Comparison of ENCODE assay signal across 8 cellular contexts in genomic region chr1:35882945-35883680, GRCh38. TPM values are rescaled to one million over a fixed set of nuclear protein-coding genes. Genes with fewer than 3 reads are reported as not detected.
DNase-seq lines count a peak whose midpoint lies in the region; ATAC-seq and TF ChIP-seq lines count a peak whose summit lies in the region.

TSS of gene AGO1 (plus strand) at chr1:35883209. CDS start at chr1:35883422, 213 bp downstream.

- H3K9me3 Mint-ChIP-seq in T-cell = no peaks in the 10 kb centered on the region
- no peaks in the 10 kb centered on the region for H3K9me3 Mint-ChIP-seq in type B pancreatic cell

- H3K27ac ChIP-seq in adrenal gland (peak within 1 kb of the TSS; percentile 52 to 85 (median 74)), heart left ventricle (peak within 1 kb of the TSS in 11 of 12 donors; percentile 68 to 90 (median 82))

- H3K27me3 Mint-ChIP-seq in T-cell (peaks cover 0 to 1% of the 10 kb centered on the region in 2 donors), type B pancreatic cell (peaks cover 3% of the 10 kb centered on the region)

- H3K4me1 Mint-ChIP-seq in T-cell = peaks cover 48 to 55% (median 55%) of the 10 kb centered on the region in 3 donors
- H3K4me1 Mint-ChIP-seq in type B pancreatic cell (ENCODE audit: unreplicated experiment) = peaks cover 35% of the 10 kb centered on the region

- in situ Hi-C loops in GM13976 (cut with MboI; ENCODE audit: low sequenced_read_pairs, unreplicated experiment) = no loop called here

- WGBS in adrenal gland, 4 donors = 0 to 3% (median 1%) methylated on average over 1 to 59 of the region's 59 CpGs
- WGBS in heart left ventricle, 4 donors = 1 to 5% (median 1%) methylated on average over 16 to 59 of the region's 59 CpGs

- DNase-seq in GM13976 (ENCODE audit: low spot score) (peak; percentile 100), NCI-H146 (lab: John Stamatoyannopoulos, UW) (peak; percentile 86), T-cell (peak; percentile 92 to 98 (median 96)), adrenal gland (peak; percentile 95 to 97 (median 95)), heart left ventricle (peak; percentile 95 to 98 (median 96)), posterior cingulate gyrus (peak; percentile 90 to 99 (median 95)), type B pancreatic cell (ENCODE audit: extremely low spot score, unreplicated experiment) (peak; percentile 99)

- no peaks in the 10 kb centered on the region for H3K9me3 ChIP-seq in adrenal gland (replicated peaks in 1 of 3)
- H3K9me3 ChIP-seq in heart left ventricle = no peaks in the 10 kb centered on the region

- peak within 1 kb of the TSS; percentile 52 to 87 for H3K27ac Mint-ChIP-seq in T-cell
- peak within 1 kb of the TSS; percentile 73 for H3K27ac Mint-ChIP-seq in type B pancreatic cell

- H3K4me3 ChIP-seq in adrenal gland (peak within 1 kb of the TSS; percentile 74 to 97 (median 90)), heart left ventricle (peak within 1 kb of the TSS; percentile 56 to 100 (median 88))

- TF ChIP-seq CTCF in GM13976 (IDR thresholded peaks at IDR 0.05; ENCODE audit: borderline replicate concordance, control extremely low read depth, extremely low read depth, insufficient read depth, missing control alignments) = peak; percentile 95
- TF ChIP-seq CTCF in adrenal gland (IDR thresholded peaks at IDR 0.05) = peak; percentile 84 to 98 (median 92)
- TF ChIP-seq CTCF in heart left ventricle (IDR thresholded peaks at IDR 0.05) = peak; percentile 93 to 100 (median 98)
- peak; percentile 98 for TF ChIP-seq CTCF in type B pancreatic cell (conservative IDR thresholded peaks at IDR 0.05)

- ATAC-seq in HG02870 (IDR thresholded peaks at IDR 0.05; ENCODE audit: unreplicated experiment) = peak; percentile 77
- ATAC-seq in T-cell (replicated peaks in 1 of 4) = peak; percentile 90 to 99 (median 94)
- peak; percentile 92 to 98 (median 98) for ATAC-seq in heart left ventricle

- POLR2A ChIA-PET in T-cell (lab: Charles Lee) = interaction anchor here (0.6 kb wide), 4 partner anchors 9 to 345 kb away, joined by 3 read pairs; no protein-coding TSS in a partner anchor

- intact Hi-C loops in adrenal gland (cut with DNase I) (loop anchor here in 1 of 2 donors (10.0 kb wide), 1 partner anchor 202 kb away; the partner anchor contains the start of genes ADPRS and TEKT2), heart left ventricle (cut with DNase I) (loop anchor here in 2 of 10 donors (1.0 to 10.0 kb wide), 3 partner anchors 48 to 202 kb away; partner anchors contain the start of genes AGO3 (in 2 of the 2), ADPRS (in 1 of the 2) and TEKT2 (in 1 of the 2)), posterior cingulate gyrus (cut with DNase I) (loop anchor here (2.0 to 5.0 kb wide), 2 partner anchors 48 to 204 kb away; partner anchors contain the start of genes ADPRS and AGO3)

- CTCF ChIA-PET in T-cell (lab: Charles Lee) = interaction anchor here (0.6 to 1.0 kb wide), 8 partner anchors 10 to 267 kb away, joined by 3 to 9 read pairs (median 4); partner anchors contain the start of genes AGO3 (in 1 of the 2) and CLSPN (in 1 of the 2)

- H3K36me3 Mint-ChIP-seq in T-cell (no peaks in the 10 kb centered on the region), type B pancreatic cell (peaks cover 3% of the 10 kb centered on the region)

- TF ChIP-seq POLR2A in adrenal gland (IDR thresholded peaks at IDR 0.05) (peak; percentile 60 to 87), heart left ventricle (IDR thresholded peaks at IDR 0.05) (peak; percentile 53 to 92)

- H3K4me3 Mint-ChIP-seq in T-cell (peak within 1 kb of the TSS; percentile 90 to 92 (median 90)), type B pancreatic cell (peak within 1 kb of the TSS; percentile 96)

- H3K27me3 ChIP-seq in adrenal gland (no peaks in the 10 kb centered on the region), heart left ventricle (no peaks in the 10 kb centered on the region)

- H3K36me3 ChIP-seq in adrenal gland (replicated peaks in 1 of 2) = no peaks in the 10 kb centered on the region
- peaks cover 0 to under 1% (median 0%) of the 10 kb centered on the region in 9 donors for H3K36me3 ChIP-seq in heart left ventricle

- H3K4me1 ChIP-seq in adrenal gland (replicated peaks in 1 of 2) (peaks cover 0 to 36% of the 10 kb centered on the region in 2 donors), heart left ventricle (peaks cover 0 to 45% (median 20%) of the 10 kb centered on the region in 12 donors)

RNA-seq across cellular contexts. Expression of gene AGO1, which starts in this region (rescaled TPM):
- total RNA-seq in T-cell (10 to 100 TPM; 21.8 to 28.7 (median 26.0) TPM), adrenal gland (10 to 100 TPM; 31.7 to 51.1 (median 34.3) TPM), heart left ventricle (10 to 100 TPM; 16.8 to 27.0 (median 20.7) TPM), type B pancreatic cell (ENCODE audit: low replicate concordance) (37.3 and 47.7 TPM in 2 replicates)
- polyA plus RNA-seq in adrenal gland (10 to 100 TPM in 1 of 3 donors, 1 to 10 TPM in 2; 4.5 to 20.8 (median 7.5) TPM), heart left ventricle (1 to 10 TPM; 3.0 to 6.2 TPM)

Comparison
In these comparisons a context has a peak if more than half of its experiments do, and no peak if none do; other contexts are left out.
1. Peak in every context shown above with its lines: DNase-seq, ATAC-seq, H3K4me3 ChIP-seq and H3K27ac ChIP-seq.